In the genomic region with DNA sequence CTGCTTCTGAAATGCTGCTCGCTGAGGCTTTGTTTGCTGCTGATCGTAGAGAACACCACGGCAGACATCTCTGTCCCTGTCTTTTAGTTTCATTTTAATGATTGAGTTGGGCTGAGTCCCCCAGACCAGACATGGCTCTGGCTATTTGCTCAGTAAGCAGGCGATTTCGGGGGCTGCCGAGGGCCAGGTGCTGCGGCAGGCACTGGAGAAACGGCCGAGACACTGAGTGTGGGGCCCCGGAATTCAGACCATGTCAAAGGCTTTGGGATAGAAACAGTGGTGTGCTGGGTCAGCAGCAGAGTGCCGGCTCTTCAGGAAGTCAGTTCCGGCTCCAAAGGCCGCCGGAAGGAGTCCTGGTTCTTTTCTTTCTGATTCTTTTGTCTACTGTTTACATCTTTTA, we compare ENCODE assay signal across 9 cellular contexts. TPM values are rescaled to one million over a fixed set of nuclear protein-coding genes. Genes with fewer than 3 reads are reported as not detected.
DNase-seq lines count a peak whose midpoint lies in the region; ATAC-seq and TF ChIP-seq lines count a peak whose summit lies in the region.
"Had no signal": no experiment of that assay in that cellular context is flagged by ENCODE, and none has a peak within 500 bp of the region (broad histone marks: within the 10 kb centered on the region; RNA-seq: fewer than 3 reads in every experiment).

No MANE protein-coding gene starts in this region.

- H3K36me3 ChIP-seq in left lung (no peaks in the 10 kb centered on the region), tibial nerve (peaks cover 0 to 38% (median 0%) of the 10 kb centered on the region in 3 donors)

- H3K36me3 Mint-ChIP-seq in activated T-cell treated with anti-CD3 and anti-CD28 coated beads, Interleukin-2, amount 50 U/mL, for 4 hours (ENCODE audit: insufficient read depth): peaks cover 9% of the 10 kb centered on the region
- peaks cover 3% of the 10 kb centered on the region for H3K36me3 Mint-ChIP-seq in activated naive CD8-positive, alpha-beta T cell treated with anti-CD3 and anti-CD28 coated beads for 36 hours

- no peak for DNase-seq in activated T-cell treated with anti-CD3 and anti-CD28 coated beads, Interleukin-2, amount 50 U/mL, for 4 hours
- DNase-seq in activated T-cell treated with anti-CD3 and anti-CD28 coated beads for 4 hours (no peak), left lung (no peak), tibial nerve (ENCODE audit: low spot score in 2 of 2) (no peak), GM20000 (ENCODE audit: low spot score) (no peak), RPMI8226 (no peak)
- no peak for DNase-seq in activated naive CD8-positive, alpha-beta T cell treated with anti-CD3 and anti-CD28 coated beads for 36 hours
- DNase-seq in stimulated activated CD4-positive, alpha-beta T cell treated with anti-CD3 and anti-CD28 coated beads, Interleukin-4, amount 100 ng/mL, for 4 hours: no peak
- DNase-seq: Calu3 had no signal

- no peaks in the 10 kb centered on the region for H3K9me3 ChIP-seq in left lung
- H3K9me3 ChIP-seq in tibial nerve: no peaks in the 10 kb centered on the region

- ATAC-seq in activated T-cell treated with anti-CD3 and anti-CD28 coated beads, Interleukin-2, amount 50 U/mL, for 4 hours: peak in 1 of 2 donors; percentile 18
- peak; percentile 33 for ATAC-seq in left lung

- peak overlapping the region; percentile 21 to 36 for H3K4me3 ChIP-seq in left lung
- H3K4me3 ChIP-seq in tibial nerve: peak overlapping the region in 3 of 4 donors; percentile 22 to 43 (median 34)

- H3K27ac Mint-ChIP-seq in activated naive CD8-positive, alpha-beta T cell treated with anti-CD3 and anti-CD28 coated beads for 36 hours: peak overlapping the region; percentile 80

- intact Hi-C loops in left lung (cut with DNase I): no loop called here

- TF ChIP-seq POLR2A in tibial nerve (IDR thresholded peaks at IDR 0.05): no peak

- peaks cover 18 to 39% of the 10 kb centered on the region in 2 donors for H3K4me1 ChIP-seq in left lung
- H3K4me1 ChIP-seq in tibial nerve: peaks cover 0 to 14% (median 5%) of the 10 kb centered on the region in 4 donors

- H3K4me3 Mint-ChIP-seq in activated T-cell treated with anti-CD3 and anti-CD28 coated beads, Interleukin-2, amount 50 U/mL, for 4 hours: peak overlapping the region; percentile 84
- peak overlapping the region; percentile 85 for H3K4me3 Mint-ChIP-seq in activated naive CD8-positive, alpha-beta T cell treated with anti-CD3 and anti-CD28 coated beads for 36 hours

- WGBS in tibial nerve, 2 donors: 54 to 55% methylated on average over 14 of the region's 14 CpGs

- H3K27me3 Mint-ChIP-seq in activated T-cell treated with anti-CD3 and anti-CD28 coated beads, Interleukin-2, amount 50 U/mL, for 4 hours (ENCODE audit: low read depth): no peaks in the 10 kb centered on the region
- no peaks in the 10 kb centered on the region for H3K27me3 Mint-ChIP-seq in activated naive CD8-positive, alpha-beta T cell treated with anti-CD3 and anti-CD28 coated beads for 36 hours

- H3K27me3 ChIP-seq in left lung (no peaks in the 10 kb centered on the region), tibial nerve (no peaks in the 10 kb centered on the region)

- peaks cover 35% of the 10 kb centered on the region for H3K4me1 Mint-ChIP-seq in activated T-cell treated with anti-CD3 and anti-CD28 coated beads, Interleukin-2, amount 50 U/mL, for 4 hours (ENCODE audit: low read depth)
- peaks cover 36% of the 10 kb centered on the region for H3K4me1 Mint-ChIP-seq in activated naive CD8-positive, alpha-beta T cell treated with anti-CD3 and anti-CD28 coated beads for 36 hours

- no peak for TF ChIP-seq EP300 in tibial nerve (IDR thresholded peaks at IDR 0.05)

- no peaks in the 10 kb centered on the region for H3K9me3 Mint-ChIP-seq in activated T-cell treated with anti-CD3 and anti-CD28 coated beads, Interleukin-2, amount 50 U/mL, for 4 hours
- peaks cover 3% of the 10 kb centered on the region for H3K9me3 Mint-ChIP-seq in activated naive CD8-positive, alpha-beta T cell treated with anti-CD3 and anti-CD28 coated beads for 36 hours

- peak overlapping the region; percentile 72 to 79 for H3K27ac ChIP-seq in left lung
- H3K27ac ChIP-seq in tibial nerve: peak overlapping the region in 3 of 4 donors; percentile 11 to 78 (median 69)

- TF ChIP-seq CTCF in left lung (IDR thresholded peaks at IDR 0.05) (no peak), tibial nerve (IDR thresholded peaks at IDR 0.05) (no peak), GM20000 (IDR thresholded peaks at IDR 0.05; ENCODE audit: extremely low read depth, missing control alignments) (no peak)

RNA-seq across cellular contexts. Expression of a gene that starts 5.0 kb away (rescaled TPM):
- 1 to 10 TPM in 2 of 3 donors, under 1 TPM in 1; 0.89 to 2.0 (median 1.1) TPM for total RNA-seq in activated T-cell treated with anti-CD3 and anti-CD28 coated beads, Interleukin-2, amount 50 U/mL, for 4 hours
- total RNA-seq in activated naive CD8-positive, alpha-beta T cell treated with anti-CD3 and anti-CD28 coated beads for 36 hours: 1 to 10 TPM; 3.5 to 3.8 TPM
- total RNA-seq in left lung (10 to 100 TPM; 11.7 to 12.6 TPM), tibial nerve (10 to 100 TPM; 10.1 to 21.6 (median 17.9) TPM)

RNA-seq across cellular contexts. Expression of a gene that starts 29.3 kb away (rescaled TPM):
- 10 to 100 TPM; 14.8 to 18.0 (median 15.3) TPM for total RNA-seq in activated T-cell treated with anti-CD3 and anti-CD28 coated beads, Interleukin-2, amount 50 U/mL, for 4 hours
- 10 to 100 TPM; 15.3 to 16.2 TPM for total RNA-seq in activated naive CD8-positive, alpha-beta T cell treated with anti-CD3 and anti-CD28 coated beads for 36 hours
- total RNA-seq in left lung (10 to 100 TPM; 13.2 to 18.2 TPM), tibial nerve (10 to 100 TPM in 3 of 4 donors, 1 to 10 TPM in 1; 9.4 to 18.1 (median 16.2) TPM)

RNA-seq across cellular contexts. Expression of a gene that starts 60.0 kb away (rescaled TPM):
- 1 to 10 TPM; 3.3 to 4.3 (median 4.1) TPM for total RNA-seq in activated T-cell treated with anti-CD3 and anti-CD28 coated beads, Interleukin-2, amount 50 U/mL, for 4 hours
- total RNA-seq in activated naive CD8-positive, alpha-beta T cell treated with anti-CD3 and anti-CD28 coated beads for 36 hours: 1 to 10 TPM; 2.9 to 3.1 TPM
- 10 to 100 TPM; 21.4 to 23.2 TPM for total RNA-seq in left lung
- total RNA-seq in tibial nerve: 10 to 100 TPM; 12.6 to 23.7 (median 15.1) TPM
